ENCODE assay signal across 1 cellular context in the genomic region with DNA sequence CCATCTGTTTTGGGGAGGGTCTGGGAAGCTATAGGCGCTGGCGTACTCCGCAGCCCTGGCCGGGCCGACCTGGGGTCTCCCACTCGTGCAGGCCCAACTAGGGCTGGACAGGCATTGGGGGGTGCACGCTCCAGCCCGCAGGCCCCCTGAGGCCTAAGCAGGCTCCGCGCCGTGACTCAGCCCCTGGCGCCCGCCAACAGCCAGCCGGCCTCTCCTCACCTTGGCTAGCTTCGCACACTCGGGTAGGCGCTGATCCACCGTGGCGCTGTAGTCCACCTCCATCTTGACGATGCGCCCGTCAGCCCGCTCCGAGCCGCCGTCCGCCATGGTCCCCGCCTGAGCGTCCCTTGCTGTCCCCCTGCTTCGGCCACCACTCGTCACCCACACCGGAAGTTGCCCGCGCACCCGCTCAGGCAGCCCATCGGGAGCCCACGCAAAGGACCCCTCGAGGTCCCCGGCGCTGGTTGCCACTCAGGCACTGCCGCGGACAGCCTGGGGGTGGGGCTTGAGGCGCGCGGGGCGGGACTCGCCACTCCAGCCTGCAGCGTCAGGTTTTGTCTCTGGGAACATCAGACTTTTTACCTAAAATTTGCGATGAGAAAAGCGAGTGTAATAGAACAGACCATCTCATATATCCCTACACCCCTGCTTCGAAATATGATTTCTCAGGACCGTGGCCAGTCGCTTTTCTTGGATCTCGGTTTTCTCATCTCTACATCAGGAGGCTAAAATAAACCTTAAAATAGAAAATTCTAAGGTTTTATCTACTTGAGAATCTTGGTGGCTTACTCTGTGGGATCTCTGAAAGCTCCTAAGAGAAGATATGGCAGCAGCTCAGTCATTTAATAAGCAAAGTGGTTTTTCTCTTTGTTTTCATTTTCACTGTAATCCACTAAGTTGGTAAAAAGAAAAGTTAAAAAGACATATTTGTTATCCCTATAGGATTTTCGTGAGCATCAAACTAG.
TF ChIP-seq lines count a peak whose summit lies in the region.

A gene (minus strand): TSS at position 385 of the 965 bp plus-strand sequence. CDS start 58 bp downstream, at position 327.

TF ChIP-seq in HepG2, 621 proteins besides CTCF, POLR2A, EP300 and RAD21 (continued from another document):
- TF ChIP-seq ZNF777 (CRISPR knock-in tag; IDR thresholded peaks at IDR 0.05): peak; percentile 50
